ENCODE assay signal across 20 cellular contexts in genomic region chr17:65536573-65537342, GRCh38. TPM values are rescaled to one million over a fixed set of nuclear protein-coding genes. Genes with fewer than 3 reads are reported as not detected.
DNase-seq lines count a peak whose midpoint lies in the region; ATAC-seq, FAIRE-seq and TF ChIP-seq lines count a peak whose summit lies in the region.
"Had no signal": no experiment of that assay in that cellular context is flagged by ENCODE, and none has a peak within 500 bp of the region (broad histone marks: within the 10 kb centered on the region; RNA-seq: fewer than 3 reads in every experiment).

No MANE protein-coding gene starts in this region.

- H2AFZ ChIP-seq in K562 (ENCODE audit: low read depth, low read length) (peak overlapping the region; percentile 40; the same call in 1 of the 2 replicates), H9 (ENCODE audit: low read length) (no peak overlapping the region)

- no peak overlapping the region for H3K23ac ChIP-seq in H9 (ENCODE audit: insufficient read length, low read depth, low read length)

- intact Hi-C loops in Caco-2 (cut with micrococcal nuclease; ENCODE audit: unreplicated experiment) (no loop called here), K562 (cut with micrococcal nuclease) (no loop called here), spleen (cut with DNase I; ENCODE audit: low total_unique reads) (no loop called here)

- H4K8ac ChIP-seq in H9 (replicated peaks; ENCODE audit: insufficient read length, low read depth, low read length), result no peak overlapping the region

- H3K4me1 ChIP-seq in Caco-2, result peaks cover 33% of the 10 kb centered on the region
- peaks cover 0 to 23% of the 10 kb centered on the region in 2 experiments; a peak in 2 of 5 replicates for H3K4me1 ChIP-seq in K562 (replicated peaks in 1 of 2; ENCODE audit: control insufficient read depth in 2 of 2, insufficient read depth in 2 of 2, low read length in 2 of 2)
- peaks cover 0 to 35% (median 8%) of the 10 kb centered on the region in 6 donors for H3K4me1 ChIP-seq in spleen
- H3K4me1 ChIP-seq in H9 (ENCODE audit: insufficient read depth, low read length), result peaks cover 13% of the 10 kb centered on the region; the same call in 1 of the 2 replicates

- no peak overlapping the region for H2AK5ac ChIP-seq in H9 (ENCODE audit: insufficient read length, low read length)

- H3K4me3 Mint-ChIP-seq in Caco-2 (ENCODE audit: unreplicated experiment), result no peak overlapping the region
- H3K4me3 Mint-ChIP-seq in H9, result no peak overlapping the region
- H3K4me3 Mint-ChIP-seq: B cell; CD4-positive, CD25-positive, alpha-beta regulatory T cell had no signal

- H3K27ac ChIP-seq in K562 (ENCODE audit: extremely low read depth, low read depth, low read length), result peak overlapping the region; percentile 46; the same call in 1 of the 3 replicates
- H3K27ac ChIP-seq in spleen, result peak overlapping the region in 2 of 8 donors; percentile 5 to 46
- no peak overlapping the region for H3K27ac ChIP-seq in H9 (ENCODE audit: insufficient read length, low read depth, low read length)
- H3K27ac ChIP-seq: HL-60, RWPE1, SJCRH30 had no signal

- H3K79me2 ChIP-seq in K562 (ENCODE audit: control insufficient read depth, insufficient read depth, low read length), result peaks cover 41% of the 10 kb centered on the region
- H3K79me2 ChIP-seq in H9 (ENCODE audit: insufficient read depth, low read length), result no peaks in the 10 kb centered on the region

- H3K27ac Mint-ChIP-seq in Caco-2 (ENCODE audit: unreplicated experiment) (peak overlapping the region; percentile 5), H9 (no peak overlapping the region)
- H3K27ac Mint-ChIP-seq: B cell had no signal

- no peak overlapping the region for H2BK15ac ChIP-seq in H9 (ENCODE audit: low read depth, low read length)

- H2BK120ac ChIP-seq in H9 (ENCODE audit: low read depth, low read length, poor library complexity, severe bottlenecking), result no peak overlapping the region

- CTCF ChIA-PET in Caco-2 (lab: Charles Lee), result no interaction called here
- CTCF ChIA-PET in K562 (lab: Yijun Ruan, JAX; ENCODE audit: low intra/inter-chr PET ratio), result no interaction called here

- TF ChIP-seq POLR2A in K562 (conservative IDR thresholded peaks at IDR 0.05) (no peak), spleen (IDR thresholded peaks at IDR 0.05) (no peak)

- no peaks in the 10 kb centered on the region for H3K27me3 ChIP-seq in Caco-2 (replicated peaks; ENCODE audit: control insufficient read depth, insufficient read depth, low read length)
- H3K27me3 ChIP-seq in K562 (ENCODE audit: control insufficient read depth in 2 of 2, insufficient read depth in 2 of 2, low read length in 2 of 2), result no peaks in the 10 kb centered on the region
- no peaks in the 10 kb centered on the region for H3K27me3 ChIP-seq in spleen (replicated peaks in 1 of 7)
- no peaks in the 10 kb centered on the region for H3K27me3 ChIP-seq in H9 (ENCODE audit: insufficient read depth, low read length)
- H3K27me3 ChIP-seq: SJCRH30 had no signal

- H2BK12ac ChIP-seq in H9 (ENCODE audit: insufficient read length, low read depth, low read length), result no peak overlapping the region

- H3K9me3 Mint-ChIP-seq in Caco-2 (ENCODE audit: unreplicated experiment) (no peaks in the 10 kb centered on the region), H9 (no peaks in the 10 kb centered on the region; a peak in 1 of 5 replicates)

- no peak for TF ChIP-seq RAD21 in K562 (CRISPR knock-in tag; conservative IDR thresholded peaks at IDR 0.05 in 1 of 2, IDR thresholded peaks at IDR 0.05 in 1 of 2)

- peak overlapping the region; percentile 64 to 89; a peak in 3 of 4 replicates for H3K9ac ChIP-seq in K562 (ENCODE audit: insufficient read depth in 1 of 2, low read depth in 2 of 2, low read length in 2 of 2)
- H3K9ac ChIP-seq in H9 (ENCODE audit: extremely low read depth, insufficient read length, low read length), result no peak overlapping the region

- H3K79me1 ChIP-seq in H9 (ENCODE audit: insufficient read depth, low read depth, low read length, poor library complexity, severe bottlenecking), result no peaks in the 10 kb centered on the region

- peak overlapping the region; percentile 77 for H3K4me2 ChIP-seq in K562 (ENCODE audit: insufficient read depth, low read length)
- H3K4me2 ChIP-seq in H9 (ENCODE audit: insufficient read depth, insufficient read length, low read length), result no peak overlapping the region

- TF ChIP-seq CTCF in Caco-2 (IDR thresholded peaks at IDR 0.05; ENCODE audit: insufficient read depth in 1 of 2, low read depth in 1 of 2, low read length in 1 of 2, severe bottlenecking in 1 of 2, unreplicated experiment in 1 of 2), result no peak
- no peak for TF ChIP-seq CTCF in K562 (IDR thresholded peaks at IDR 0.05 in 2 of 3, conservative IDR thresholded peaks at IDR 0.05 in 1 of 3; ENCODE audit: insufficient read depth in 2 of 3, low read depth in 1 of 3, low read length in 3 of 3)
- TF ChIP-seq CTCF in spleen (IDR thresholded peaks at IDR 0.05 in 8 of 11, conservative IDR thresholded peaks at IDR 0.05 in 3 of 11), result no peak
- TF ChIP-seq CTCF in H9 (conservative IDR thresholded peaks at IDR 0.05), result no peak

- no peak overlapping the region for H3K4me3 ChIP-seq in Caco-2 (ENCODE audit: low read depth, low read length)
- peak overlapping the region; percentile 49 for H3K4me3 ChIP-seq in K562
- H3K4me3 ChIP-seq in spleen, result no peak overlapping the region
- H3K4me3 ChIP-seq: HAP-1, SJCRH30 had no signal

- H3K9me3 ChIP-seq in Caco-2, result no peaks in the 10 kb centered on the region
- no peaks in the 10 kb centered on the region for H3K9me3 ChIP-seq in K562 (replicated peaks; ENCODE audit: control insufficient read depth, insufficient read depth, low read depth, low read length)
- no peaks in the 10 kb centered on the region for H3K9me3 ChIP-seq in spleen
- no peaks in the 10 kb centered on the region for H3K9me3 ChIP-seq in H9 (ENCODE audit: control insufficient read depth, low read depth, low read length)
- H3K9me3 ChIP-seq: HAP-1, SJCRH30 had no signal

- no peak overlapping the region for H3K14ac ChIP-seq in H9 (ENCODE audit: insufficient read depth, low read length)

- no peak overlapping the region for H2BK5ac ChIP-seq in H9 (ENCODE audit: insufficient read length, low read length)

- H2BK20ac ChIP-seq in H9 (ENCODE audit: low read depth, low read length, poor library complexity, severe bottlenecking), result no peak overlapping the region

- peaks cover 4% of the 10 kb centered on the region for H3K36me3 ChIP-seq in Caco-2 (ENCODE audit: control insufficient read depth, insufficient read depth, low read length)
- H3K36me3 ChIP-seq in K562 (ENCODE audit: control insufficient read depth, insufficient read depth, low read length), result peaks cover 23% of the 10 kb centered on the region; the same call in 2 of the 3 replicates
- peaks cover 0 to 89% (median 22%) of the 10 kb centered on the region in 6 donors for H3K36me3 ChIP-seq in spleen

- peaks cover 100% of the 10 kb centered on the region for H3K36me3 Mint-ChIP-seq in Caco-2 (ENCODE audit: insufficient read depth, unreplicated experiment)
- peaks cover 48 to 92% (median 86%) of the 10 kb centered on the region in 3 experiments for H3K36me3 Mint-ChIP-seq in H9 (ENCODE audit: insufficient read depth in 1 of 3, low read depth in 3 of 3)

- no peak overlapping the region for H3K4ac ChIP-seq in H9 (ENCODE audit: low read depth, low read length)

- H4K5ac ChIP-seq in H9 (ENCODE audit: insufficient read length, low read depth, low read length), result no peak overlapping the region

- H4K20me1 ChIP-seq in K562 (replicated peaks; ENCODE audit: control insufficient read depth, insufficient read depth, low read length) (no peaks in the 10 kb centered on the region; the same call in 1 of the 2 replicates), H9 (ENCODE audit: control insufficient read depth, insufficient read depth, insufficient read length) (no peaks in the 10 kb centered on the region)

- POLR2A ChIA-PET in Caco-2 (lab: Charles Lee) (no interaction called here), K562 (lab: Yijun Ruan, JAX) (interaction anchor here (1.0 kb wide), 1 partner anchor 23 kb away, joined by 3 read pairs; no protein-coding TSS in a partner anchor)

- H3K4me1 Mint-ChIP-seq in Caco-2 (ENCODE audit: low read depth, unreplicated experiment) (peaks cover 49% of the 10 kb centered on the region), H9 (peaks cover 44 to 51% of the 10 kb centered on the region in 2 experiments)
- H3K4me1 Mint-ChIP-seq: B cell had no signal

- H3T11ph ChIP-seq in H9 (ENCODE audit: low read length), result no peak overlapping the region

- H3K27me3 Mint-ChIP-seq in Caco-2 (ENCODE audit: insufficient read depth, unreplicated experiment) (no peaks in the 10 kb centered on the region), H9 (ENCODE audit: low read depth) (no peaks in the 10 kb centered on the region)
- H3K27me3 Mint-ChIP-seq: B cell; CD4-positive, CD25-positive, alpha-beta regulatory T cell had no signal

- H3K9me1 ChIP-seq in K562 (ENCODE audit: control insufficient read depth, insufficient read depth, low read length), result no peaks in the 10 kb centered on the region

- H3K56ac ChIP-seq in H9 (ENCODE audit: insufficient read length, low read depth, low read length), result no peak overlapping the region

- no peak overlapping the region for H4K91ac ChIP-seq in H9 (ENCODE audit: insufficient read length, low read depth, low read length)

- ATAC-seq in K562, result peak; percentile 20; the same call in 2 of the 3 replicates
- ATAC-seq: PC-3 had no signal

- H3K18ac ChIP-seq in H9 (ENCODE audit: insufficient read length, low read depth, low read length), result no peak overlapping the region

- 30% methylated on average over 30 of the region's 35 CpGs for WGBS in K562 (ENCODE audit: insufficient coverage, low coverage, missing lambda C conversion rate)
- 79 to 93% (median 90%) methylated on average over 28 to 35 of the region's 35 CpGs for WGBS in spleen, 5 donors
- WGBS in H9 (ENCODE audit: extremely low coverage, insufficient read length, low lambda C conversion rate), result no CpG with 5 or more reads among the region's 35 CpGs

- H3K23me2 ChIP-seq in H9 (ENCODE audit: insufficient read length, low read depth, low read length, poor library complexity, severe bottlenecking), result no peaks in the 10 kb centered on the region

- no peak for FAIRE-seq in K562 (lab: Jason Lieb, UNC)
- FAIRE-seq: GM19239 had no signal

- in situ Hi-C loops in K562 (cut with MboI), result no loop called here

- no TSS peak for BruUV-seq in Caco-2 (replicated peaks; lab: Mats Ljungman, UMichigan)
- no TSS peak for BruUV-seq in K562 (replicated peaks; lab: Mats Ljungman, UMichigan)

- no peak for TF ChIP-seq EP300 in K562 (IDR thresholded peaks at IDR 0.05; ENCODE audit: low read length)

- DNase-seq in Caco-2, result no peak
- DNase-seq in K562 (ENCODE audit: extremely low read depth in 1 of 4, low spot score in 3 of 4), result no peak
- peak; percentile 8 for DNase-seq in iris pigment epithelial cell (ENCODE audit: low read depth)
- DNase-seq in spleen, result peak; percentile 70
- DNase-seq in ecto neural progenitor cell (ENCODE audit: low spot score), result no peak
- DNase-seq in NCI-H526 (lab: John Stamatoyannopoulos, UW), result no peak
- DNase-seq in H9, result no peak
- DNase-seq: Calu3; CD4-positive, CD25-positive, alpha-beta regulatory T cell; DMS53; NCI-H146; NCI-H2081; NCI-H82; PC-3; SJCRH30 had no signal

RNA-seq across cellular contexts. Expression of gene AXIN2, which starts 24.7 kb away (rescaled TPM):
- total RNA-seq in Caco-2 (2022), result 141 and 168 TPM in 2 replicates
- total RNA-seq in K562 (2011; cell fraction: chromatin; rRNA removed; ENCODE audit: low replicate concordance), result 6.0 and 8.2 TPM in 2 replicates
- 5.2 and 5.7 TPM in 2 replicates for total RNA-seq in K562 (2011; cell fraction: nucleolus; rRNA removed)
- total RNA-seq in K562 (2011; cell fraction: nucleoplasm; rRNA removed), result 2.6 and 3.2 TPM in 2 replicates
- 2.3 and 3.3 TPM in 2 replicates for total RNA-seq in K562 (2014; rRNA removed)
- total RNA-seq in K562 (2014; rRNA removed; fragmentation: Illumina TruSeq; extraction: Trizol), result 1.1 and 1.5 TPM in 2 replicates
- total RNA-seq in K562 (2015; rRNA removed; fragmentation: Illumina TruSeq; extraction: Trizol), result 1.4 and 1.8 TPM in 2 replicates
- 2.4 and 2.8 TPM in 2 replicates for total RNA-seq in K562 (2021)
- polyA plus RNA-seq in K562 (2011; rRNA removed), result 0.54 and 1.1 TPM in 2 replicates
- 0.32 and 1.3 TPM in 2 replicates for polyA plus RNA-seq in K562 (2011; cell fraction: cytosol; rRNA removed)
- polyA plus RNA-seq in K562 (2011; cell fraction: nucleus; rRNA removed), result 1.2 and 4.5 TPM in 2 replicates
- 1.3 and 1.4 TPM in 2 replicates for polyA plus RNA-seq in K562 (2012)
- 1.2 and 1.7 TPM in 2 replicates for polyA plus RNA-seq in K562 (2014; fragmentation: Illumina TruSeq; extraction: Trizol)
- under 1 TPM; 0.21 to 0.31 TPM for polyA plus RNA-seq in K562 (2014; fragmentation: Nextera tagmentation; extraction: Ambion mirVana)
- polyA plus RNA-seq in K562 (2014; rRNA removed), result 1.2 and 1.6 TPM in 2 replicates
- polyA minus RNA-seq in K562 (2011; rRNA and poly(A)+ RNA removed), result 1.5 and 1.9 TPM in 2 replicates
- 0.57 TPM in 1 of 2 replicates, not detected in the other for polyA minus RNA-seq in K562 (2011; cell fraction: cytosol; rRNA and poly(A)+ RNA removed)
- 2.2 and 3.9 TPM in 2 replicates for polyA minus RNA-seq in K562 (2011; cell fraction: nucleus; rRNA and poly(A)+ RNA removed)
- total RNA-seq in spleen, result 10 to 100 TPM in 6 of 7 donors, 1 to 10 TPM in 1; 9.8 to 16.6 (median 15.1) TPM
- polyA plus RNA-seq in spleen, result 1 to 10 TPM; 1.1 to 3.0 (median 1.8) TPM
- total RNA-seq in H9 (2021), result 35.0 and 35.6 TPM in 2 replicates

Comparison
In these comparisons a context has a peak if more than half of its experiments do, and no peak if none do; other contexts are left out.
1. DNase-seq: peak in iris pigment epithelial cell (single experiment) and spleen (single experiment); none in Caco-2 (0 of 2), K562 (0 of 4), ecto neural progenitor cell (single experiment), NCI-H526 (0 of 2) and H9 (single experiment).